9 cellular contexts compared by ENCODE assay signal in the genomic region with DNA sequence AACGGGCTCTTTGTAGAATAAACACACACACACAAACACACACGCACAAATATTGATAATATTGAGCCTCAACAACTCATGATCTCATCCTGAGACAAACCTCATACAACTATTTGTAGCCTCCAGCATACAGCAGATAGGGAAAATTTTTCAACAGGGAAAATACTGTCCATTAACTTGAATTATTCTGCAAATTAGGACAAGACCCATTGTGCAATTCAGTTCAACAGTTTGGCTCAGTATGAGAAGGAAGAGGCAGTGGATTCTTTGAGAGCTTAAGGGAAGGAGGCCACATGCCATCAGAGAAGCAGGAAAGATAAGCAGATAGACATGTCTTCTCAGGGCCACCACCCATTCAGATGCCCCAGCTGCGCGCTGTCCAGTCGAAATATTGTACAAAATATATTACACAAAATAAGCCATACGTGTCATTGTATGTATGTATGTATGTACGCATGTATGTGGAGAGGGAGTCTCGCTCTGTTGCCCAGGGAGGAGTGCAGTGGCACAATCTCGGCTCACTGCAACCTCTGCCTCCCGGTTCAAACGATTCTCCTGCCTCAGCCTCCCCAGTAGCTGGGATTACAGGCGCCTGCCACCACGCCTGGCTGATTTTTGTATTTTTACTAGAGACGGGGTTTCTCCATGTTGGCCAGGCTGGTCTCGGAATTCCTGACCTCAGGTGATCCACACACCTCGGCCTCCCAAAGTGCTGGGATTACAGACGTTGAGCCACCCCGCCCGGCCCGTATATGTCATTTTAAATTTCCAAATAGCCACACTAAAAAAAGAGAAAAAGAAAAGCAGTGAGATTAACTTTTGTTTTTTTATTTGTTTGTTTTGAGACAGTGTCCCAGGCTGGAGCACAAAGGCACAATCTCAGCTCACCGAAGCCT. TPM values are rescaled to one million over a fixed set of nuclear protein-coding genes. Genes with fewer than 3 reads are reported as not detected.
DNase-seq lines count a peak whose midpoint lies in the region; ATAC-seq and TF ChIP-seq lines count a peak whose summit lies in the region.
"Had no signal": no experiment of that assay in that cellular context is flagged by ENCODE, and none has a peak within 500 bp of the region (broad histone marks: within the 10 kb centered on the region; RNA-seq: fewer than 3 reads in every experiment).

No MANE protein-coding gene starts in this region.

- DNase-seq in activated naive CD4-positive, alpha-beta T cell treated with anti-CD3 and anti-CD28 coated beads, Interleukin-2, amount 10 ng/mL, durations not matched to agents 7 days and 5 days, result no peak
- DNase-seq in activated naive CD4-positive, alpha-beta T cell treated with Interleukin-2 at 50 U/mL for 16 hours, result no peak
- DNase-seq in left lung (no peak), tibial artery (peak in 1 of 2 donors; percentile 51), GM19238 (ENCODE audit: insufficient read length, low spot score) (no peak)
- DNase-seq: NCI-H1092 had no signal

- H3K27me3 ChIP-seq in left lung, result no peaks in the 10 kb centered on the region
- H3K27me3 ChIP-seq in tibial artery, result no peaks in the 10 kb centered on the region

- H3K4me3 ChIP-seq in left lung, result peak overlapping the region; percentile 86 to 90
- peak overlapping the region; percentile 87 to 92 for H3K4me3 ChIP-seq in tibial artery

- peaks cover 39% of the 10 kb centered on the region for H3K36me3 Mint-ChIP-seq in activated naive CD4-positive, alpha-beta T cell treated with anti-CD3 and anti-CD28 coated beads, Interleukin-2, amount 10 ng/mL, durations not matched to agents 7 days and 5 days
- no peaks in the 10 kb centered on the region for H3K36me3 Mint-ChIP-seq in activated naive CD8-positive, alpha-beta T cell

- CTCF ChIA-PET in activated naive CD4-positive, alpha-beta T cell treated with anti-CD3 and anti-CD28 coated beads, Interleukin-2, amount 10 ng/mL, durations not matched to agents 7 days and 5 days (lab: Charles Lee), result no interaction called here

- no peaks in the 10 kb centered on the region for H3K27me3 Mint-ChIP-seq in activated naive CD4-positive, alpha-beta T cell treated with anti-CD3 and anti-CD28 coated beads, Interleukin-2, amount 10 ng/mL, durations not matched to agents 7 days and 5 days
- no peaks in the 10 kb centered on the region for H3K27me3 Mint-ChIP-seq in activated naive CD8-positive, alpha-beta T cell

- peak overlapping the region; percentile 94 for H3K27ac Mint-ChIP-seq in activated naive CD4-positive, alpha-beta T cell treated with anti-CD3 and anti-CD28 coated beads, Interleukin-2, amount 10 ng/mL, durations not matched to agents 7 days and 5 days
- peak overlapping the region; percentile 67 for H3K27ac Mint-ChIP-seq in activated naive CD8-positive, alpha-beta T cell

- peaks cover 80% of the 10 kb centered on the region for H3K4me1 Mint-ChIP-seq in activated naive CD4-positive, alpha-beta T cell treated with anti-CD3 and anti-CD28 coated beads, Interleukin-2, amount 10 ng/mL, durations not matched to agents 7 days and 5 days
- H3K4me1 Mint-ChIP-seq in activated naive CD8-positive, alpha-beta T cell (ENCODE audit: low read depth), result peaks cover 77% of the 10 kb centered on the region

- H3K4me1 ChIP-seq in left lung (peaks cover 28 to 80% of the 10 kb centered on the region in 2 donors), tibial artery (peaks cover 0 to 74% (median 59%) of the 10 kb centered on the region in 4 donors)

- no peaks in the 10 kb centered on the region for H3K9me3 Mint-ChIP-seq in activated naive CD4-positive, alpha-beta T cell treated with anti-CD3 and anti-CD28 coated beads, Interleukin-2, amount 10 ng/mL, durations not matched to agents 7 days and 5 days
- no peaks in the 10 kb centered on the region for H3K9me3 Mint-ChIP-seq in activated naive CD8-positive, alpha-beta T cell (ENCODE audit: low read depth)

- H3K9me3 ChIP-seq in left lung (no peaks in the 10 kb centered on the region), tibial artery (no peaks in the 10 kb centered on the region)

- ATAC-seq in left lung, result no peak
- ATAC-seq in HG03139 (IDR thresholded peaks at IDR 0.05; ENCODE audit: unreplicated experiment), result no peak
- ATAC-seq in GM19395 (IDR thresholded peaks at IDR 0.05; ENCODE audit: unreplicated experiment), result no peak

- H3K4me3 Mint-ChIP-seq in activated naive CD4-positive, alpha-beta T cell treated with anti-CD3 and anti-CD28 coated beads, Interleukin-2, amount 10 ng/mL, durations not matched to agents 7 days and 5 days, result peak overlapping the region; percentile 87
- peak overlapping the region; percentile 90 for H3K4me3 Mint-ChIP-seq in activated naive CD8-positive, alpha-beta T cell

- TF ChIP-seq CTCF in left lung (IDR thresholded peaks at IDR 0.05), result no peak
- no peak for TF ChIP-seq CTCF in tibial artery (IDR thresholded peaks at IDR 0.05)

- H3K36me3 ChIP-seq in left lung (peaks cover 0 to 1% of the 10 kb centered on the region in 2 donors), tibial artery (no peaks in the 10 kb centered on the region)

- H3K27ac ChIP-seq in left lung (peak overlapping the region; percentile 94 to 96), tibial artery (peak overlapping the region; percentile 96 to 97)

- intact Hi-C loops in left lung (cut with DNase I) (no loop called here), tibial artery (cut with DNase I; ENCODE audit: low total_unique reads) (no loop called here)

RNA-seq across cellular contexts. Expression of a gene that starts 1.8 kb away (rescaled TPM):
- 10 to 100 TPM; 48.3 to 48.9 TPM for total RNA-seq in left lung

RNA-seq across cellular contexts. Expression of a gene that starts 52.6 kb away (rescaled TPM):
- 10 to 100 TPM; 71.2 to 76.8 TPM for total RNA-seq in left lung

RNA-seq across cellular contexts. Expression of a gene that starts 56.1 kb away (rescaled TPM):
- total RNA-seq in left lung, result 100 to 1,000 TPM in 1 of 2 donors, 10 to 100 TPM in 1; 88.3 to 102 TPM
